ENCODE assay signal across 2 cellular contexts in genomic region chr6:44044154-44044539, GRCh38.
TF ChIP-seq lines count a peak whose summit lies in the region.

No MANE protein-coding gene starts in this region.

TF ChIP-seq in SK-N-SH, 30 proteins besides CTCF, POLR2A, EP300 and RAD21:
- TF ChIP-seq JUND (IDR thresholded peaks at IDR 0.05) = no peak
- TF ChIP-seq SIN3A (IDR thresholded peaks at IDR 0.05; ENCODE audit: borderline replicate concordance, low read depth, low read length) = no peak
- TF ChIP-seq ZBTB33 (IDR thresholded peaks at IDR 0.05; ENCODE audit: borderline replicate concordance, low read depth) = no peak
- TF ChIP-seq TEAD4 (IDR thresholded peaks at IDR 0.05; ENCODE audit: borderline replicate concordance, insufficient read depth) = no peak
- TF ChIP-seq POLR2AphosphoS5 (IDR thresholded peaks at IDR 0.05; ENCODE audit: low read depth, low read length) = no peak
- TF ChIP-seq TCF12 (IDR thresholded peaks at IDR 0.05) = no peak
- no peak for TF ChIP-seq GATA2 (CRISPR knock-in tag; IDR thresholded peaks at IDR 0.05)
- no peak for TF ChIP-seq RXRA (IDR thresholded peaks at IDR 0.05; ENCODE audit: borderline replicate concordance, low read depth)
- TF ChIP-seq USF1 (IDR thresholded peaks at IDR 0.05; ENCODE audit: borderline replicate concordance, low read depth) = no peak
- TF ChIP-seq USF2 (IDR thresholded peaks at IDR 0.05; ENCODE audit: borderline replicate concordance, low read depth, low read length) = no peak
- TF ChIP-seq TAF1 (IDR thresholded peaks at IDR 0.05; ENCODE audit: borderline replicate concordance, low read depth, low read length) = no peak
- TF ChIP-seq PBX3 (IDR thresholded peaks at IDR 0.05) = no peak
- no peak for TF ChIP-seq FOXJ3 (CRISPR knock-in tag; IDR thresholded peaks at IDR 0.05)
TF ChIP-seq in SK-N-SH: peak in this region for 0.

TF ChIP-seq in SK-N-SH treated with all-trans-retinoic acid at 6 μM for 48 hours, 23 proteins besides CTCF, POLR2A, EP300 and RAD21:
- TF ChIP-seq OSR1 (CRISPR knock-in tag; IDR thresholded peaks at IDR 0.05) = no peak
- no peak for TF ChIP-seq BACH2 (CRISPR knock-in tag; IDR thresholded peaks at IDR 0.05; ENCODE audit: borderline replicate concordance)
- TF ChIP-seq ZC3H10 (CRISPR knock-in tag; IDR thresholded peaks at IDR 0.05) = no peak
- TF ChIP-seq ARNTL (CRISPR knock-in tag; IDR thresholded peaks at IDR 0.05; ENCODE audit: borderline replicate concordance, low read depth) = no peak
- no peak for TF ChIP-seq GLIS3 (CRISPR knock-in tag; IDR thresholded peaks at IDR 0.05)
- TF ChIP-seq ZFP30 (CRISPR knock-in tag; IDR thresholded peaks at IDR 0.05) = no peak
- TF ChIP-seq ESRRG (CRISPR knock-in tag; IDR thresholded peaks at IDR 0.05) = no peak
- TF ChIP-seq ZNF70 (CRISPR knock-in tag; IDR thresholded peaks at IDR 0.05) = no peak
- no peak for TF ChIP-seq SNAI2 (CRISPR knock-in tag; IDR thresholded peaks at IDR 0.05)
- TF ChIP-seq TOX (CRISPR knock-in tag; IDR thresholded peaks at IDR 0.05; ENCODE audit: borderline replicate concordance) = no peak
- TF ChIP-seq CSDC2 (CRISPR knock-in tag; IDR thresholded peaks at IDR 0.05) = no peak
- TF ChIP-seq TSHZ2 (CRISPR knock-in tag; IDR thresholded peaks at IDR 0.05) = no peak
- TF ChIP-seq PPARA (CRISPR knock-in tag; IDR thresholded peaks at IDR 0.05; ENCODE audit: borderline replicate concordance) = no peak
- no peak for TF ChIP-seq PATZ1 (CRISPR knock-in tag; IDR thresholded peaks at IDR 0.05; ENCODE audit: borderline replicate concordance)
- TF ChIP-seq ISL1 (CRISPR knock-in tag; IDR thresholded peaks at IDR 0.05) = no peak
- no peak for TF ChIP-seq RARB (CRISPR knock-in tag; IDR thresholded peaks at IDR 0.05)
- TF ChIP-seq ZNF565 (CRISPR knock-in tag; conservative IDR thresholded peaks at IDR 0.05; ENCODE audit: low read depth) = no peak
- TF ChIP-seq ZNF8 (CRISPR knock-in tag; IDR thresholded peaks at IDR 0.05) = no peak
- no peak for TF ChIP-seq CSRNP3 (CRISPR knock-in tag; IDR thresholded peaks at IDR 0.05)
